In genomic region chr5:150782850-150783249, GRCh38 we compare ENCODE assay signal across 11 cellular contexts. TPM values are rescaled to one million over a fixed set of nuclear protein-coding genes. Genes with fewer than 3 reads are reported as not detected.
DNase-seq lines count a peak whose midpoint lies in the region; ATAC-seq, FAIRE-seq and TF ChIP-seq lines count a peak whose summit lies in the region.
"Had no signal": no experiment of that assay in that cellular context is flagged by ENCODE, and none has a peak within 500 bp of the region (broad histone marks: within the 10 kb centered on the region; RNA-seq: fewer than 3 reads in every experiment).

No MANE protein-coding gene starts in this region.

- BruUV-seq in HepG2 (replicated peaks; lab: Mats Ljungman, UMichigan) = no TSS peak

- ATAC-seq in HepG2 = no peak
- no peak for ATAC-seq in HG03135 (IDR thresholded peaks at IDR 0.05; ENCODE audit: unreplicated experiment)

- no peak for TF ChIP-seq RAD21 in HepG2 (CRISPR knock-in tag; IDR thresholded peaks at IDR 0.05)

- no peak for DNase-seq in activated T-cell treated with anti-CD3 and anti-CD28 coated beads, Interleukin-2, amount 50 U/mL, for 24 hours
- no peak for DNase-seq in activated T-cell treated with anti-CD3 and anti-CD28 coated beads for 4 hours
- no peak for DNase-seq in adipocyte (ENCODE audit: low read depth)
- DNase-seq in HepG2 (ENCODE audit: low spot score) = no peak
- no peak for DNase-seq in NCI-H82 treated with DMSO at 0.1 percent for 48 hours (lab: John Stamatoyannopoulos, UW; ENCODE audit: unreplicated experiment)
- DNase-seq in HPDE6-E6E7 (ENCODE audit: extremely low spot score) = no peak

- CTCF ChIA-PET in HepG2 (lab: Yijun Ruan, JAX; ENCODE audit: low intra/inter-chr PET ratio, low total read pairs) = no interaction called here

- H2AFZ ChIP-seq in HepG2 (ENCODE audit: low read length) = no peak overlapping the region

- peak overlapping the region; percentile 45 for H3K4me3 Mint-ChIP-seq in activated T-cell treated with anti-CD3 and anti-CD28 coated beads, Interleukin-2, amount 50 U/mL, for 24 hours
- H3K4me3 Mint-ChIP-seq: B cell, memory B cell had no signal

- intact Hi-C loops in HepG2 (cut with micrococcal nuclease; ENCODE audit: unreplicated experiment) = no loop called here

- TF ChIP-seq CTCF in HepG2 (CRISPR knock-in tag; IDR thresholded peaks at IDR 0.05) = no peak

- H3K27ac Mint-ChIP-seq in activated T-cell treated with anti-CD3 and anti-CD28 coated beads, Interleukin-2, amount 50 U/mL, for 24 hours = peak overlapping the region; percentile 86
- H3K27ac Mint-ChIP-seq: B cell, memory B cell had no signal

- H4K20me1 ChIP-seq in HepG2 (ENCODE audit: insufficient read depth, low read length) = no peaks in the 10 kb centered on the region

- H3K27ac ChIP-seq in HepG2 (ENCODE audit: extremely low read length, insufficient read depth, low read length) (peak overlapping the region; percentile 79), thymus (ENCODE audit: low read depth) (peak overlapping the region; percentile 83)

- H3K36me3 Mint-ChIP-seq in activated T-cell treated with anti-CD3 and anti-CD28 coated beads, Interleukin-2, amount 50 U/mL, for 24 hours (ENCODE audit: low read depth) = peaks cover 54% of the 10 kb centered on the region

- peaks cover 6% of the 10 kb centered on the region for H3K9me3 Mint-ChIP-seq in activated T-cell treated with anti-CD3 and anti-CD28 coated beads, Interleukin-2, amount 50 U/mL, for 24 hours

- H3K4me1 Mint-ChIP-seq in activated T-cell treated with anti-CD3 and anti-CD28 coated beads, Interleukin-2, amount 50 U/mL, for 24 hours (ENCODE audit: low read depth) = peaks cover 84% of the 10 kb centered on the region

- in situ Hi-C loops in HepG2 (cut with HindIII; ENCODE audit: extremely low pct_ligation_motif_present, low pct_unique_long_range_greater_than_20kb) = no loop called here

- peak overlapping the region; percentile 99 for H3K9ac ChIP-seq in adipocyte (ENCODE audit: low read length)
- peak overlapping the region; percentile 42; the same call in 1 of the 2 replicates for H3K9ac ChIP-seq in HepG2 (ENCODE audit: insufficient read depth, low read depth, low read length)

- H3K79me2 ChIP-seq in HepG2 (ENCODE audit: insufficient read depth, low read length) = peaks cover 81% of the 10 kb centered on the region

- H3K36me3 ChIP-seq in adipocyte (ENCODE audit: control insufficient read depth, insufficient read depth, low read length, severe bottlenecking) (peaks cover 13% of the 10 kb centered on the region), HepG2 (replicated peaks in 1 of 2; ENCODE audit: control insufficient read depth in 1 of 2, insufficient read depth in 2 of 2, low read length in 2 of 2) (peaks cover 1 to 4% of the 10 kb centered on the region in 2 experiments; a peak in 1 of 5 replicates), thymus (ENCODE audit: control insufficient read depth, insufficient read depth) (no peaks in the 10 kb centered on the region)

- no peak for FAIRE-seq in HepG2 (lab: Jason Lieb, UNC)
- FAIRE-seq: TTC549 had no signal

- POLR2A ChIA-PET in HepG2 (lab: Yijun Ruan, JAX) = interaction anchor here (1.3 to 3.2 kb wide), 2 partner anchors 24 to 82 kb away, joined by 5 to 21 read pairs; partner anchors contain the start of genes DCTN4 and RBM22

- H3K4me1 ChIP-seq in adipocyte (ENCODE audit: control insufficient read depth, insufficient read depth, low read length) = peaks cover 75% of the 10 kb centered on the region
- peaks cover 80% of the 10 kb centered on the region for H3K4me1 ChIP-seq in HepG2 (ENCODE audit: insufficient read depth, low read length)
- H3K4me1 ChIP-seq in thymus (ENCODE audit: control insufficient read depth, insufficient read depth, low read length) = peaks cover 46% of the 10 kb centered on the region

- TF ChIP-seq POLR2A in HepG2 (IDR thresholded peaks at IDR 0.05; ENCODE audit: insufficient read depth in 1 of 2, low read depth in 2 of 2, low read length in 2 of 2) = no peak

- H3K9me3 ChIP-seq in adipocyte (ENCODE audit: control insufficient read depth, low read length) (no peaks in the 10 kb centered on the region), HepG2 (ENCODE audit: low read length) (no peaks in the 10 kb centered on the region), thymus (ENCODE audit: control insufficient read depth) (no peaks in the 10 kb centered on the region)

- H3K27me3 ChIP-seq in adipocyte (replicated peaks; ENCODE audit: control insufficient read depth, insufficient read depth, low read length) (no peaks in the 10 kb centered on the region), HepG2 (ENCODE audit: control insufficient read depth in 1 of 2, insufficient read depth in 2 of 2, low read length in 2 of 2) (no peaks in the 10 kb centered on the region; a peak in 1 of 5 replicates), thymus (ENCODE audit: control insufficient read depth, insufficient read depth) (no peaks in the 10 kb centered on the region)

- no peaks in the 10 kb centered on the region for H3K27me3 Mint-ChIP-seq in activated T-cell treated with anti-CD3 and anti-CD28 coated beads, Interleukin-2, amount 50 U/mL, for 24 hours

- H3K4me3 ChIP-seq in adipocyte (ENCODE audit: low read length) (peak overlapping the region; percentile 78), HepG2 (replicated peaks in 1 of 3; ENCODE audit: insufficient read depth in 1 of 3, low read depth in 2 of 3, low read length in 3 of 3) (peak overlapping the region; percentile 5 to 90 (median 41); a peak in 3 of 6 replicates), thymus (ENCODE audit: low read length) (peak overlapping the region; percentile 19)

- H3K4me2 ChIP-seq in HepG2 (ENCODE audit: low read depth, low read length) = peak overlapping the region; percentile 98

- WGBS in HepG2 (ENCODE audit: low lambda C conversion rate) = 59% methylated on average over 3 of the region's 3 CpGs
- WGBS in thymus = 63% methylated on average over 3 of the region's 3 CpGs

- TF ChIP-seq EP300 in HepG2 (IDR thresholded peaks at IDR 0.05; ENCODE audit: low read depth in 2 of 2, low read length in 2 of 2) (no peak), HepG2 (CRISPR knock-in tag; IDR thresholded peaks at IDR 0.05; ENCODE audit: borderline replicate concordance) (no peak)

TF ChIP-seq in HepG2, 621 proteins besides CTCF, POLR2A, EP300 and RAD21:
- no peak for TF ChIP-seq SSRP1 (CRISPR knock-in tag; IDR thresholded peaks at IDR 0.05)
- 0 out of 2 replicates have a peak, but pooled peaks have one; percentile 17 for TF ChIP-seq ARNTL (CRISPR knock-in tag; IDR thresholded peaks at IDR 0.05)

RNA-seq across cellular contexts. Expression of gene SMIM3, which starts 4.3 kb away (rescaled TPM):
- 11.6 and 14.1 TPM in 2 replicates for total RNA-seq in HepG2 (2016; rRNA removed; fragmentation: Illumina TruSeq; extraction: Trizol)
- total RNA-seq in HepG2 (2016; cell fraction: cytosol; rRNA removed; fragmentation: Illumina TruSeq; extraction: Trizol; ENCODE audit: low read depth) = 17.2 and 21.9 TPM in 2 replicates
- 12.8 and 13.2 TPM in 2 replicates for total RNA-seq in HepG2 (2016; cell fraction: insoluble cytoplasmic fraction; rRNA removed; fragmentation: Illumina TruSeq; extraction: Trizol)
- 26.9 and 32.8 TPM in 2 replicates for total RNA-seq in HepG2 (2016; cell fraction: membrane; rRNA removed; fragmentation: Illumina TruSeq; extraction: Trizol)
- total RNA-seq in HepG2 (2016; cell fraction: nucleus; rRNA removed; fragmentation: Illumina TruSeq; extraction: Trizol) = 5.2 and 6.0 TPM in 2 replicates
- polyA plus RNA-seq in HepG2 (2011; rRNA removed) (71.3 and 96.7 TPM in 2 replicates), thymus (30.1 TPM)
- 110 and 111 TPM in 2 replicates for polyA plus RNA-seq in HepG2 (2011; cell fraction: cytosol; rRNA removed)
- 25.5 and 30.6 TPM in 2 replicates for polyA plus RNA-seq in HepG2 (2011; cell fraction: nucleus; rRNA removed)
- 81.2 and 85.5 TPM in 2 replicates for polyA plus RNA-seq in HepG2 (2012)
- 17.8 and 26.6 TPM in 2 replicates for polyA plus RNA-seq in HepG2 (2016; cell fraction: cytosol; fragmentation: Illumina TruSeq; extraction: Trizol; ENCODE audit: low read depth)
- 12.2 and 14.7 TPM in 2 replicates for polyA plus RNA-seq in HepG2 (2016; cell fraction: insoluble cytoplasmic fraction; fragmentation: Illumina TruSeq; extraction: Trizol; ENCODE audit: low read depth)
- polyA plus RNA-seq in HepG2 (2016; cell fraction: membrane; fragmentation: Illumina TruSeq; extraction: Trizol; ENCODE audit: low read depth) = 22.1 and 31.4 TPM in 2 replicates
- 8.9 and 9.4 TPM in 2 replicates for polyA plus RNA-seq in HepG2 (2016; cell fraction: nucleus; fragmentation: Illumina TruSeq; extraction: Trizol; ENCODE audit: insufficient read depth, low read depth)
- polyA minus RNA-seq in HepG2 (2011; rRNA and poly(A)+ RNA removed; ENCODE audit: low replicate concordance) = 0.09 and 62.7 TPM in 2 replicates
- 32.4 and 33.9 TPM in 2 replicates for polyA minus RNA-seq in HepG2 (2011; cell fraction: cytosol; rRNA and poly(A)+ RNA removed)
- polyA minus RNA-seq in HepG2 (2011; cell fraction: nucleus; rRNA and poly(A)+ RNA removed) = 9.8 and 12.9 TPM in 2 replicates
- total RNA-seq: B cell had no signal

RNA-seq across cellular contexts. Expression of gene DCTN4, which starts 24.0 kb away (rescaled TPM):
- total RNA-seq in HepG2 (2016; rRNA removed; fragmentation: Illumina TruSeq; extraction: Trizol) = 26.9 and 39.7 TPM in 2 replicates
- total RNA-seq in HepG2 (2016; cell fraction: cytosol; rRNA removed; fragmentation: Illumina TruSeq; extraction: Trizol; ENCODE audit: low read depth) = 3.5 and 5.2 TPM in 2 replicates
- 28.4 and 40.9 TPM in 2 replicates for total RNA-seq in HepG2 (2016; cell fraction: insoluble cytoplasmic fraction; rRNA removed; fragmentation: Illumina TruSeq; extraction: Trizol)
- 16.8 and 20.1 TPM in 2 replicates for total RNA-seq in HepG2 (2016; cell fraction: membrane; rRNA removed; fragmentation: Illumina TruSeq; extraction: Trizol)
- total RNA-seq in HepG2 (2016; cell fraction: nucleus; rRNA removed; fragmentation: Illumina TruSeq; extraction: Trizol) = 29.2 and 37.4 TPM in 2 replicates
- 21.5 and 24.1 TPM in 2 replicates for polyA plus RNA-seq in HepG2 (2011; rRNA removed)
- 17.3 and 22.7 TPM in 2 replicates for polyA plus RNA-seq in HepG2 (2011; cell fraction: cytosol; rRNA removed)
- polyA plus RNA-seq in HepG2 (2011; cell fraction: nucleus; rRNA removed) = 18.6 and 20.3 TPM in 2 replicates
- 18.3 and 23.7 TPM in 2 replicates for polyA plus RNA-seq in HepG2 (2012)
- polyA plus RNA-seq in HepG2 (2016; cell fraction: cytosol; fragmentation: Illumina TruSeq; extraction: Trizol; ENCODE audit: low read depth) = 1.7 and 1.8 TPM in 2 replicates
- polyA plus RNA-seq in HepG2 (2016; cell fraction: insoluble cytoplasmic fraction; fragmentation: Illumina TruSeq; extraction: Trizol; ENCODE audit: low read depth) = 42.0 and 42.5 TPM in 2 replicates
- 7.3 and 8.7 TPM in 2 replicates for polyA plus RNA-seq in HepG2 (2016; cell fraction: membrane; fragmentation: Illumina TruSeq; extraction: Trizol; ENCODE audit: low read depth)
- polyA plus RNA-seq in HepG2 (2016; cell fraction: nucleus; fragmentation: Illumina TruSeq; extraction: Trizol; ENCODE audit: insufficient read depth, low read depth) = 24.5 and 29.7 TPM in 2 replicates
- polyA minus RNA-seq in HepG2 (2011; rRNA and poly(A)+ RNA removed; ENCODE audit: low replicate concordance) = 41.6 and 54.4 TPM in 2 replicates
- polyA minus RNA-seq in HepG2 (2011; cell fraction: cytosol; rRNA and poly(A)+ RNA removed) = 26.7 and 27.0 TPM in 2 replicates
- polyA minus RNA-seq in HepG2 (2011; cell fraction: nucleus; rRNA and poly(A)+ RNA removed) = 59.4 and 66.0 TPM in 2 replicates
- polyA plus RNA-seq in thymus = 30.5 TPM

Comparison
In these comparisons a context has a peak if more than half of its experiments do, and no peak if none do; other contexts are left out.
1. H3K4me3 ChIP-seq: peak in every context shown above with its lines; median percentile 78 in adipocyte; 41 in HepG2; 19 in thymus.